Comparison of ENCODE assay signal across 28 cellular contexts in the genomic region with DNA sequence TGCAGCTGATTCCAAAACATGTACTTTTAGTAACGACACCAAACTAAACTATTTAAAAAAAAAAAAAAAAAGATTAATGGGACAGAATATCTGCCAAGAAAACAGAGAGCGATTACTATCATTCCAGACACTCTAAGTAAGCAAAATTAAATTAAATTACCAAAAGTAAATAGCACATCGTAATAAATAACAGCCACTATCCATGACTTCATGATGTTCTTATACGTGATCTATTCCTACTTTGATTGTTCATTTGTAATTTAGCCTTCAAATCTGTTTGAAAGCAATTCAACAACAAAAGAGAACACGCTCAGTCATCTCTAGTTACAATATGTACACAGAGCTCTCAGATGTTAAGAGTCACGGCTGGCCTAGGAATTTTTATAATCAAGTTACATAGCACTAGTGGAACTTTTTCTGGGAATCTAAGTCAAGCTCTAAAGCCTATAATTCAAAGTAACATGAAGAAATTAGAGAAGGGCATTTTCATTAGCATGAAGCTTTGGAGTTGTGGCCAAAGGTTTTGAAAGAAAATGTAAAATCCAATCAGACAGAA.
A peak's percentile ranks its signal among the peaks of the same experiment; 100 is the strongest.
DNase-seq lines count a peak whose midpoint lies in the region; ATAC-seq lines count a peak whose summit lies in the region.
"Had no signal": no experiment of that assay in that cellular context is flagged by ENCODE, and none has a peak within 500 bp of the region (broad histone marks: within the 10 kb centered on the region; RNA-seq: fewer than 3 reads in every experiment).

No MANE protein-coding gene starts in this region.

- no peak for ATAC-seq in naive thymus-derived CD8-positive, alpha-beta T cell
- no peak for ATAC-seq in HG02852 (IDR thresholded peaks at IDR 0.05; ENCODE audit: unreplicated experiment)
- ATAC-seq: activated naive CD4-positive, alpha-beta T cell treated with anti-CD3 and anti-CD28 coated beads, Interleukin-2, amount 50 U/mL, for 72 hours; left colon; Panc1; stimulated activated naive CD8-positive, alpha-beta T cell treated with anti-CD3 and anti-CD28 coated beads, Interleukin-15, Interleukin-2, amounts not matched to agents 100 U/mL and 50 U/mL, for 24 hours had no signal

- no peaks in the 10 kb centered on the region for H3K36me3 Mint-ChIP-seq in naive thymus-derived CD8-positive, alpha-beta T cell
- H3K36me3 Mint-ChIP-seq: activated naive CD4-positive, alpha-beta T cell treated with anti-CD3 and anti-CD28 coated beads, Interleukin-2, amount 50 U/mL, for 72 hours had no signal

- H3K4me1 Mint-ChIP-seq in naive thymus-derived CD8-positive, alpha-beta T cell: no peaks in the 10 kb centered on the region
- H3K4me1 Mint-ChIP-seq: activated CD4-positive, alpha-beta T cell treated with anti-CD3 and anti-CD28 coated beads, Interleukin-2, amount 10 ng/mL, durations not matched to agents 24 days and 14 days had no signal

- POLR2A ChIA-PET in naive thymus-derived CD8-positive, alpha-beta T cell (lab: Charles Lee): no interaction called here

- H3K27ac Mint-ChIP-seq in naive thymus-derived CD8-positive, alpha-beta T cell: no peak overlapping the region
- H3K27ac Mint-ChIP-seq: activated CD4-positive, alpha-beta T cell treated with anti-CD3 and anti-CD28 coated beads, Interleukin-2, amount 10 ng/mL, durations not matched to agents 24 days and 14 days; activated naive CD4-positive, alpha-beta T cell treated with anti-CD3 and anti-CD28 coated beads, Interleukin-2, amount 50 U/mL, for 72 hours had no signal

- no peak overlapping the region for H3K4me3 Mint-ChIP-seq in naive thymus-derived CD8-positive, alpha-beta T cell
- H3K4me3 Mint-ChIP-seq: activated CD4-positive, alpha-beta T cell treated with anti-CD3 and anti-CD28 coated beads, Interleukin-2, amount 10 ng/mL, durations not matched to agents 24 days and 14 days; neural crest cell had no signal

- DNase-seq in DMS53 treated with DMSO at 0.1 percent for 48 hours (lab: John Stamatoyannopoulos, UW; ENCODE audit: unreplicated experiment) (peak; percentile 36), NCI-H146 (lab: John Stamatoyannopoulos, UW) (peak; percentile 75), NCI-H748 treated with DMSO at 0.1 percent for 48 hours (lab: John Stamatoyannopoulos, UW) (peak; percentile 79), fibroblast of gingiva (ENCODE audit: low read depth) (peak; percentile 48), EL (no peak), cerebellar cortex (ENCODE audit: low spot score) (no peak)
- no peak for DNase-seq in naive thymus-derived CD8-positive, alpha-beta T cell
- DNase-seq: activated CD4-positive, alpha-beta T cell treated with anti-CD3 and anti-CD28 coated beads, Interleukin-2, amount 10 ng/mL, durations not matched to agents 24 days and 14 days; activated effector memory CD4-positive, alpha-beta T cell treated with Interleukin-2 at 50 U/mL for 16 hours; amygdala; brain microvascular endothelial cell; DMS79 treated with DMSO at 0.1 percent for 48 hours; GF-D8; hippocampal formation; left colon; MG63; NCI-H1694; ovary; retina; Right ventricle myocardium superior; small intestine; stimulated activated naive CD8-positive, alpha-beta T cell treated with anti-CD3 and anti-CD28 coated beads, Interleukin-15, Interleukin-2, amounts not matched to agents 100 U/mL and 50 U/mL, for 24 hours; SW 1271; T-helper 9 cell had no signal

- H3K9me3 Mint-ChIP-seq in naive thymus-derived CD8-positive, alpha-beta T cell: no peaks in the 10 kb centered on the region
- H3K9me3 Mint-ChIP-seq: activated CD4-positive, alpha-beta T cell treated with anti-CD3 and anti-CD28 coated beads, Interleukin-2, amount 10 ng/mL, durations not matched to agents 24 days and 14 days; activated naive CD4-positive, alpha-beta T cell treated with anti-CD3 and anti-CD28 coated beads, Interleukin-2, amount 50 U/mL, for 72 hours; neural crest cell had no signal

- H3K27me3 Mint-ChIP-seq in naive thymus-derived CD8-positive, alpha-beta T cell: peaks cover 0 to 40% (median 4%) of the 10 kb centered on the region in 5 donors
- H3K27me3 Mint-ChIP-seq: activated CD4-positive, alpha-beta T cell treated with anti-CD3 and anti-CD28 coated beads, Interleukin-2, amount 10 ng/mL, durations not matched to agents 24 days and 14 days had no signal

Comparison
In these comparisons a context has a peak if more than half of its experiments do, and no peak if none do; other contexts are left out.
1. DNase-seq: peak in DMS53 treated with DMSO at 0.1 percent for 48 hours (single experiment), NCI-H146 (single experiment), NCI-H748 treated with DMSO at 0.1 percent for 48 hours (single experiment) and fibroblast of gingiva (single experiment); none in naive thymus-derived CD8-positive, alpha-beta T cell (0 of 10), EL (single experiment) and cerebellar cortex (single experiment).